ENCODE assay signal across 2 cellular contexts in the genomic region with DNA sequence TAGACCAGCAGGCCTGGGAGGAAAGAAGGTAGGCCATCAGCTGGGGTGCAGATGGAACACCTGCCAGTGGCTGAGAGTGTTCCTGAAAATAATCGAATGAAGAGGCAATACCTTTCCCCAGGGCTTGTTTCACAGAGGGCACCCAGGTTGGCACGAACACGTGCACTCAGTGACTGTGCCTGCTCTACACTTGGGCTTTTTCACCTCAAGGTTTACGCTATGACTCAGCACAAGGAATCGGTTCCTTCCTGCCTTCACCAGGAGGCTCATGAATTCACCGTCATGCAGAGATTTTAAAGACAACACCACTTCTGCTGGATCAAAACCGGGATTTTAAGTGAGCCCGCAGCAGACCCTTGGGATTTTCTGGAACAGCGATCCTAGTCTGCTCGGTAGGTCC.
A peak's percentile ranks its signal among the peaks of the same experiment; 100 is the strongest.
TF ChIP-seq lines count a peak whose summit lies in the region.

No MANE protein-coding gene starts in this region.

TF ChIP-seq in GM12878, 131 proteins besides CTCF, POLR2A, EP300 and RAD21:
- TF ChIP-seq SPI1 (IDR thresholded peaks at IDR 0.05; ENCODE audit: borderline replicate concordance, insufficient read depth, low read depth, low read length) (peak; percentile 70; the same call in 1 of the 2 replicates), BHLHE40 (IDR thresholded peaks at IDR 0.05; ENCODE audit: borderline replicate concordance in 1 of 2, low read depth in 2 of 2, low read length in 1 of 2) (peak; percentile 54 to 78; a peak in 3 of 4 replicates)
- TF ChIP-seq, protein P1, sequence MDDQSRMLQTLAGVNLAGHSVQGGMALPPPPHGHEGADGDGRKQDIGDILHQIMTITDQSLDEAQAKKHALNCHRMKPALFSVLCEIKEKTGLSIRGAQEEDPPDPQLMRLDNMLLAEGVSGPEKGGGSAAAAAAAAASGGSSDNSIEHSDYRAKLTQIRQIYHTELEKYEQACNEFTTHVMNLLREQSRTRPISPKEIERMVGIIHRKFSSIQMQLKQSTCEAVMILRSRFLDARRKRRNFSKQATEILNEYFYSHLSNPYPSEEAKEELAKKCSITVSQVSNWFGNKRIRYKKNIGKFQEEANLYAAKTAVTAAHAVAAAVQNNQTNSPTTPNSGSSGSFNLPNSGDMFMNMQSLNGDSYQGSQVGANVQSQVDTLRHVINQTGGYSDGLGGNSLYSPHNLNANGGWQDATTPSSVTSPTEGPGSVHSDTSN (IDR thresholded peaks at IDR 0.05; ENCODE audit: insufficient replicate concordance, low read depth, low read length), result no peak
TF ChIP-seq in GM12878: peak in this region for 2.

TF ChIP-seq in WTC11, 78 proteins besides CTCF, POLR2A, EP300 and RAD21:
- TF ChIP-seq, protein P2, sequence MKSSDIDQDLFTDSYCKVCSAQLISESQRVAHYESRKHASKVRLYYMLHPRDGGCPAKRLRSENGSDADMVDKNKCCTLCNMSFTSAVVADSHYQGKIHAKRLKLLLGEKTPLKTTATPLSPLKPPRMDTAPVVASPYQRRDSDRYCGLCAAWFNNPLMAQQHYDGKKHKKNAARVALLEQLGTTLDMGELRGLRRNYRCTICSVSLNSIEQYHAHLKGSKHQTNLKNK (CRISPR knock-in tag; IDR thresholded peaks at IDR 0.05), result no peak
- TF ChIP-seq, protein P3, sequence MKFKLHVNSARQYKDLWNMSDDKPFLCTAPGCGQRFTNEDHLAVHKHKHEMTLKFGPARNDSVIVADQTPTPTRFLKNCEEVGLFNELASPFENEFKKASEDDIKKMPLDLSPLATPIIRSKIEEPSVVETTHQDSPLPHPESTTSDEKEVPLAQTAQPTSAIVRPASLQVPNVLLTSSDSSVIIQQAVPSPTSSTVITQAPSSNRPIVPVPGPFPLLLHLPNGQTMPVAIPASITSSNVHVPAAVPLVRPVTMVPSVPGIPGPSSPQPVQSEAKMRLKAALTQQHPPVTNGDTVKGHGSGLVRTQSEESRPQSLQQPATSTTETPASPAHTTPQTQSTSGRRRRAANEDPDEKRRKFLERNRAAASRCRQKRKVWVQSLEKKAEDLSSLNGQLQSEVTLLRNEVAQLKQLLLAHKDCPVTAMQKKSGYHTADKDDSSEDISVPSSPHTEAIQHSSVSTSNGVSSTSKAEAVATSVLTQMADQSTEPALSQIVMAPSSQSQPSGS (CRISPR knock-in tag; IDR thresholded peaks at IDR 0.05; ENCODE audit: borderline replicate concordance, low read depth), result no peak
